ENCODE assay signal across 23 cellular contexts in genomic region chr6:93163146-93163545, GRCh38.
DNase-seq lines count a peak whose midpoint lies in the region; ATAC-seq, FAIRE-seq and TF ChIP-seq lines count a peak whose summit lies in the region.
"Had no signal": no experiment of that assay in that cellular context is flagged by ENCODE, and none has a peak within 500 bp of the region (broad histone marks: within the 10 kb centered on the region; RNA-seq: fewer than 3 reads in every experiment).

No MANE protein-coding gene starts in this region.

- H3K4me3 ChIP-seq in BLaER1, result peak overlapping the region; percentile 56
- no peak overlapping the region for H3K4me3 ChIP-seq in H1 (ENCODE audit: extremely low read depth in 1 of 4, insufficient read depth in 2 of 4, low read depth in 3 of 4, low read length in 4 of 4)
- no peak overlapping the region for H3K4me3 ChIP-seq in coronary artery
- H3K4me3 ChIP-seq: A549, HAP-1 had no signal

- no peak overlapping the region for H3K23ac ChIP-seq in H1 (ENCODE audit: insufficient read length)

- CTCF ChIA-PET in H1 (lab: Charles Lee; ENCODE audit: partially characterized antibody), result no interaction called here
- CTCF ChIA-PET in CD4-positive, alpha-beta T cell (lab: Charles Lee), result no interaction called here

- no peaks in the 10 kb centered on the region for H3K79me1 ChIP-seq in H1 (ENCODE audit: low read depth, low read length)

- H3K27ac ChIP-seq in BLaER1, result peak overlapping the region; percentile 82
- no peak overlapping the region for H3K27ac ChIP-seq in H1 (ENCODE audit: low read depth, low read length)
- H3K27ac ChIP-seq in coronary artery, result no peak overlapping the region
- H3K27ac ChIP-seq in CD4-positive, alpha-beta T cell (ENCODE audit: low read depth, low read length), result no peak overlapping the region
- H3K27ac ChIP-seq: A549 had no signal

- no peaks in the 10 kb centered on the region for H3K36me3 ChIP-seq in BLaER1
- H3K36me3 ChIP-seq in H1 (ENCODE audit: control insufficient read depth in 2 of 4, insufficient read depth in 4 of 4, low read length in 3 of 4), result no peaks in the 10 kb centered on the region
- H3K36me3 ChIP-seq: BE2C, HAP-1 had no signal

- TF ChIP-seq CTCF in H1 (IDR thresholded peaks at IDR 0.05; ENCODE audit: control extremely low read depth in 1 of 3, insufficient read depth in 1 of 3, low read depth in 1 of 3, low read length in 3 of 3) (no peak), coronary artery (IDR thresholded peaks at IDR 0.05) (no peak)
- no peak for TF ChIP-seq CTCF in CD4-positive, alpha-beta T cell (IDR thresholded peaks at IDR 0.05)

- H2BK5ac ChIP-seq in H1 (ENCODE audit: low read depth, low read length), result no peak overlapping the region

- H3K4me1 ChIP-seq in BLaER1, result peaks cover 64% of the 10 kb centered on the region
- H3K4me1 ChIP-seq in H1 (replicated peaks in 1 of 4; ENCODE audit: control insufficient read depth in 3 of 4, insufficient read depth in 4 of 4, low read length in 3 of 4), result no peaks in the 10 kb centered on the region
- H3K4me1 ChIP-seq: A549, BE2C had no signal

- H3K4me2 ChIP-seq in BLaER1 (peak overlapping the region; percentile 94), H1 (ENCODE audit: insufficient read depth in 1 of 2, low read depth in 2 of 2, low read length in 2 of 2) (no peak overlapping the region)
- H3K4me2 ChIP-seq: A549 had no signal

- H2BK15ac ChIP-seq in H1 (ENCODE audit: low read length), result no peak overlapping the region

- H2AFZ ChIP-seq in H1 (ENCODE audit: low read length), result peak overlapping the region; percentile 84; the same call in 1 of the 2 replicates

- no peak overlapping the region for H3K4me3 Mint-ChIP-seq in CD4-positive, alpha-beta T cell
- H3K4me3 Mint-ChIP-seq: CD4-positive, alpha-beta memory T cell; T-cell had no signal

- no peak overlapping the region for H3K27ac Mint-ChIP-seq in CD4-positive, alpha-beta T cell
- H3K27ac Mint-ChIP-seq: CD4-positive, alpha-beta memory T cell; T-cell had no signal

- H2AK5ac ChIP-seq in H1 (ENCODE audit: low read depth, low read length), result no peak overlapping the region

- H3K9ac ChIP-seq in BLaER1 (peak overlapping the region; percentile 66; the same call in 1 of the 2 replicates), H1 (replicated peaks in 1 of 4; ENCODE audit: extremely low read depth in 1 of 4, low read depth in 3 of 4, low read length in 3 of 4) (no peak overlapping the region)

- no peak overlapping the region for H2BK120ac ChIP-seq in H1 (replicated peaks; ENCODE audit: low read depth, low read length)

- no peak overlapping the region for H4K5ac ChIP-seq in H1 (ENCODE audit: insufficient read length, low read depth, low read length)

- TF ChIP-seq EP300 in H1 (IDR thresholded peaks at IDR 0.05; ENCODE audit: borderline replicate concordance in 1 of 2, low read depth in 2 of 2, low read length in 2 of 2), result no peak

- no peak overlapping the region for H3K56ac ChIP-seq in H1 (replicated peaks; ENCODE audit: insufficient read length, low read depth, low read length)

- H3K27me3 ChIP-seq in BLaER1 (no peaks in the 10 kb centered on the region), H1 (replicated peaks in 1 of 4; ENCODE audit: control insufficient read depth in 3 of 4, extremely low read depth in 1 of 4, insufficient read depth in 3 of 4, low read length in 3 of 4) (no peaks in the 10 kb centered on the region)
- no peaks in the 10 kb centered on the region for H3K27me3 ChIP-seq in CD4-positive, alpha-beta T cell (ENCODE audit: control insufficient read depth, insufficient read depth, low read length)
- H3K27me3 ChIP-seq: BE2C had no signal

- 97% methylated on average over 3 of the region's 3 CpGs; no CpG with 5 or more reads in 1 of the 2 experiments for WGBS in H1 (ENCODE audit: extremely low coverage in 1 of 2, insufficient coverage in 1 of 2, insufficient read length in 1 of 2, insufficient replicate concordance in 2 of 2, low coverage in 1 of 2, low lambda C conversion rate in 2 of 2, missing lambda C conversion rate in 1 of 2), 2 experiments

- H3K79me2 ChIP-seq in H1 (ENCODE audit: control insufficient read depth in 1 of 2, insufficient read depth in 2 of 2, low read length in 2 of 2), result no peaks in the 10 kb centered on the region

- H4K20me1 ChIP-seq in BLaER1 (no peaks in the 10 kb centered on the region), H1 (replicated peaks in 1 of 2; ENCODE audit: control insufficient read depth in 1 of 2, insufficient read depth in 2 of 2, low read length in 2 of 2) (no peaks in the 10 kb centered on the region)

- DNase-seq in H4 (ENCODE audit: low spot score), result peak; percentile 5
- peak; percentile 39 for DNase-seq in NCI-H526 treated with DMSO at 0.1 percent for 48 hours (lab: John Stamatoyannopoulos, UW)
- DNase-seq in H1 (ENCODE audit: low read depth in 1 of 2, low spot score in 2 of 2), result no peak
- DNase-seq in activated gamma-delta T cell (lab: John Stamatoyannopoulos, UW), result no peak
- DNase-seq in coronary artery (ENCODE audit: low spot score), result no peak
- no peak for DNase-seq in CD4-positive, alpha-beta T cell
- DNase-seq: BE2C; CD4-positive, alpha-beta memory T cell; DMS153; Kasumi-1; MM.1S; NCI-H1092; NCI-H1436; NCI-H187 treated with DMSO at 0.1 percent for 48 hours; NCI-H446 treated with DMSO at 0.1 percent for 48 hours; NCI-H774; NK-92 treated with Interleukin-12 subunit alpha and Interleukin-12 subunit beta, amount 100 ng/mL, for 24 hours; SIG-M5; T-cell had no signal

- no peaks in the 10 kb centered on the region for H3K36me3 Mint-ChIP-seq in CD4-positive, alpha-beta T cell (ENCODE audit: low read depth)
- H3K36me3 Mint-ChIP-seq: CD4-positive, alpha-beta memory T cell; T-cell had no signal

- intact Hi-C loops in CD4-positive, alpha-beta T cell (cut with DNase I, micrococcal nuclease), result no loop called here

- no peak for TF ChIP-seq POLR2A in H1 (IDR thresholded peaks at IDR 0.05; ENCODE audit: control extremely low read depth in 1 of 2, low read depth in 2 of 2, low read length in 2 of 2)

- no peak for TF ChIP-seq RAD21 in H1 (IDR thresholded peaks at IDR 0.05 in 1 of 2, conservative IDR thresholded peaks at IDR 0.05 in 1 of 2; ENCODE audit: low read depth in 2 of 2, low read length in 2 of 2)

- no peak overlapping the region for H4K91ac ChIP-seq in H1 (replicated peaks; ENCODE audit: insufficient read length, low read length)

- no peaks in the 10 kb centered on the region for H3K27me3 Mint-ChIP-seq in CD4-positive, alpha-beta T cell
- H3K27me3 Mint-ChIP-seq: CD4-positive, alpha-beta memory T cell; T-cell had no signal

- ATAC-seq in CD4-positive, alpha-beta T cell (ENCODE audit: poor library complexity), result no peak
- ATAC-seq: A549, Panc1, T-cell had no signal

- no peak overlapping the region for H2BK20ac ChIP-seq in H1 (ENCODE audit: low read length)

- FAIRE-seq in H1 (lab: Jason Lieb, UNC), result no peak
- FAIRE-seq: A549 had no signal

- H3K9me3 Mint-ChIP-seq in CD4-positive, alpha-beta T cell, result peaks cover 3% of the 10 kb centered on the region

- no peak overlapping the region for H3K14ac ChIP-seq in H1 (ENCODE audit: insufficient read length)

- H3K4ac ChIP-seq in H1 (replicated peaks; ENCODE audit: insufficient read length, low read depth, low read length), result no peak overlapping the region

- no peak overlapping the region for H3K18ac ChIP-seq in H1 (ENCODE audit: extremely low read depth, low read length)

- H2BK12ac ChIP-seq in H1 (ENCODE audit: low read depth, low read length), result no peak overlapping the region

- POLR2A ChIA-PET in H1 (lab: Charles Lee; ENCODE audit: partially characterized antibody), result no interaction called here
- POLR2A ChIA-PET in CD4-positive, alpha-beta T cell (lab: Charles Lee), result no interaction called here

- H3K4me1 Mint-ChIP-seq in CD4-positive, alpha-beta T cell (ENCODE audit: low read depth), result no peaks in the 10 kb centered on the region
- H3K4me1 Mint-ChIP-seq: CD4-positive, alpha-beta memory T cell; T-cell had no signal

- no peaks in the 10 kb centered on the region for H3K23me2 ChIP-seq in H1 (ENCODE audit: low read depth, low read length)

- H3K9me3 ChIP-seq in BLaER1 (peaks cover 14% of the 10 kb centered on the region), H1 (ENCODE audit: insufficient read depth in 2 of 2, low read depth in 1 of 2, low read length in 1 of 2) (no peaks in the 10 kb centered on the region)
- H3K9me3 ChIP-seq in CD4-positive, alpha-beta T cell (ENCODE audit: control insufficient read depth, low read length), result no peaks in the 10 kb centered on the region
- H3K9me3 ChIP-seq: A549, BE2C, HAP-1 had no signal

- no peak overlapping the region for H4K8ac ChIP-seq in H1 (ENCODE audit: extremely low read depth, insufficient read depth, low read length)

TF ChIP-seq in H1, 55 proteins besides CTCF, POLR2A, EP300 and RAD21:
- TF ChIP-seq RNF2 (IDR thresholded peaks at IDR 0.05; ENCODE audit: borderline replicate concordance, low read depth, low read length, missing control alignments, poor library complexity, severe bottlenecking), result no peak
- no peak for TF ChIP-seq RXRA (IDR thresholded peaks at IDR 0.05; ENCODE audit: insufficient read depth, low read depth, low read length)
- no peak for TF ChIP-seq EZH2 (IDR thresholded peaks at IDR 0.05; ENCODE audit: low read depth, low read length, severe bottlenecking)

Comparison
In these comparisons a context has a peak if more than half of its experiments do, and no peak if none do; other contexts are left out.
1. DNase-seq: peak in H4 (single experiment) and NCI-H526 treated with DMSO at 0.1 percent for 48 hours (single experiment); none in H1 (0 of 2), activated gamma-delta T cell (single experiment), coronary artery (single experiment) and CD4-positive, alpha-beta T cell (0 of 10).